In genomic region chr5:133606835-133607234, GRCh38 we compare ENCODE assay signal across 18 cellular contexts. TPM values are rescaled to one million over a fixed set of nuclear protein-coding genes. Genes with fewer than 3 reads are reported as not detected.
DNase-seq lines count a peak whose midpoint lies in the region; ATAC-seq and TF ChIP-seq lines count a peak whose summit lies in the region.
"Had no signal": no experiment of that assay in that cellular context is flagged by ENCODE, and none has a peak within 500 bp of the region (broad histone marks: within the 10 kb centered on the region; RNA-seq: fewer than 3 reads in every experiment).

No MANE protein-coding gene starts in this region.

- CTCF ChIA-PET in activated CD8-positive, alpha-beta T cell treated with anti-CD3 and anti-CD28 coated beads, Interleukin-2, amount 10 ng/mL, durations not matched to agents 7 days and 5 days (lab: Charles Lee) = no interaction called here
- CTCF ChIA-PET in activated CD8-positive, alpha-beta T cell treated with anti-CD3 and anti-CD28 coated beads for 36 hours (lab: Charles Lee) = no interaction called here
- CTCF ChIA-PET in A673 (lab: Charles Lee) = no interaction called here

- H3K27ac Mint-ChIP-seq in activated CD8-positive, alpha-beta T cell treated with anti-CD3 and anti-CD28 coated beads, Interleukin-2, amount 10 ng/mL, durations not matched to agents 7 days and 5 days = no peak overlapping the region
- no peak overlapping the region for H3K27ac Mint-ChIP-seq in activated CD8-positive, alpha-beta T cell treated with anti-CD3 and anti-CD28 coated beads for 36 hours
- H3K27ac Mint-ChIP-seq: CD14-positive monocyte; CD4-positive, alpha-beta memory T cell; GM23338 had no signal

- POLR2A ChIA-PET in activated CD8-positive, alpha-beta T cell treated with anti-CD3 and anti-CD28 coated beads, Interleukin-2, amount 10 ng/mL, durations not matched to agents 7 days and 5 days (lab: Charles Lee) = no interaction called here
- POLR2A ChIA-PET in activated CD8-positive, alpha-beta T cell treated with anti-CD3 and anti-CD28 coated beads for 36 hours (lab: Charles Lee) = interaction anchor here (1.1 kb wide), 1 partner anchor 80 kb away, joined by 3 read pairs; no protein-coding TSS in a partner anchor
- POLR2A ChIA-PET in A673 (lab: Charles Lee; ENCODE audit: low non-redundant PET) = no interaction called here

- no peaks in the 10 kb centered on the region for H3K36me3 Mint-ChIP-seq in activated CD8-positive, alpha-beta T cell treated with anti-CD3 and anti-CD28 coated beads, Interleukin-2, amount 10 ng/mL, durations not matched to agents 7 days and 5 days (ENCODE audit: low read depth)
- no peaks in the 10 kb centered on the region for H3K36me3 Mint-ChIP-seq in activated CD8-positive, alpha-beta T cell treated with anti-CD3 and anti-CD28 coated beads for 36 hours (ENCODE audit: low read depth)
- H3K36me3 Mint-ChIP-seq: CD14-positive monocyte; CD4-positive, alpha-beta memory T cell had no signal

- BruUV-seq in A673 (replicated peaks; lab: Mats Ljungman, UMichigan) = no TSS peak

- no peaks in the 10 kb centered on the region for H3K36me3 ChIP-seq in A673 (ENCODE audit: insufficient read depth, low read length, poor library complexity, severe bottlenecking)
- H3K36me3 ChIP-seq: BLaER1 had no signal

- no peaks in the 10 kb centered on the region for H3K9me3 ChIP-seq in A673 (ENCODE audit: low read depth, low read length, poor library complexity, severe bottlenecking)
- H3K9me3 ChIP-seq: BLaER1 had no signal

- no peak for ATAC-seq in activated CD8-positive, alpha-beta T cell treated with anti-CD3 and anti-CD28 coated beads, Interleukin-2, amount 10 ng/mL, durations not matched to agents 7 days and 5 days
- ATAC-seq in activated CD8-positive, alpha-beta T cell treated with anti-CD3 and anti-CD28 coated beads for 36 hours = no peak
- ATAC-seq in GM18520 (IDR thresholded peaks at IDR 0.05; ENCODE audit: unreplicated experiment) (no peak), HG03135 (IDR thresholded peaks at IDR 0.05; ENCODE audit: unreplicated experiment) (no peak)
- ATAC-seq: GM23338, HCT116, K562 had no signal

- intact Hi-C loops in activated CD8-positive, alpha-beta T cell treated with anti-CD3 and anti-CD28 coated beads for 36 hours (cut with micrococcal nuclease) = no loop called here
- intact Hi-C loops in A673 (cut with micrococcal nuclease; ENCODE audit: unreplicated experiment) = no loop called here

- H3K4me3 ChIP-seq in LNCaP clone FGC (ENCODE audit: low read depth, low read length) (no peak overlapping the region), A673 (ENCODE audit: low read depth, low read length, poor library complexity, severe bottlenecking) (no peak overlapping the region)
- H3K4me3 ChIP-seq: BLaER1, GM23338, K562 had no signal

- H3K27ac ChIP-seq in A673 (ENCODE audit: low read depth, low read length, poor library complexity, severe bottlenecking) = no peak overlapping the region
- H3K27ac ChIP-seq: BLaER1 had no signal

- H3K4me1 ChIP-seq in A673 (ENCODE audit: insufficient read depth, low read length, poor library complexity, severe bottlenecking) = peaks cover 8% of the 10 kb centered on the region

- no peaks in the 10 kb centered on the region for H3K4me1 Mint-ChIP-seq in activated CD8-positive, alpha-beta T cell treated with anti-CD3 and anti-CD28 coated beads, Interleukin-2, amount 10 ng/mL, durations not matched to agents 7 days and 5 days (ENCODE audit: low read depth)
- peaks cover 7% of the 10 kb centered on the region for H3K4me1 Mint-ChIP-seq in activated CD8-positive, alpha-beta T cell treated with anti-CD3 and anti-CD28 coated beads for 36 hours (ENCODE audit: low read depth)

- H3K27me3 Mint-ChIP-seq in activated CD8-positive, alpha-beta T cell treated with anti-CD3 and anti-CD28 coated beads, Interleukin-2, amount 10 ng/mL, durations not matched to agents 7 days and 5 days (ENCODE audit: low read depth) = peaks cover 39% of the 10 kb centered on the region
- H3K27me3 Mint-ChIP-seq in activated CD8-positive, alpha-beta T cell treated with anti-CD3 and anti-CD28 coated beads for 36 hours = peaks cover 31% of the 10 kb centered on the region

- no peak for TF ChIP-seq CTCF in activated CD8-positive, alpha-beta T cell treated with anti-CD3 and anti-CD28 coated beads for 36 hours (IDR thresholded peaks at IDR 0.05)
- TF ChIP-seq CTCF in LNCaP clone FGC (IDR thresholded peaks at IDR 0.05; ENCODE audit: control insufficient read depth, extremely low read depth, insufficient read depth) (no peak), A673 (conservative IDR thresholded peaks at IDR 0.05; ENCODE audit: low read depth, low read length) (no peak)

- peak; percentile 4 for DNase-seq in activated CD8-positive, alpha-beta T cell treated with anti-CD3 and anti-CD28 coated beads, Interleukin-2, amount 10 ng/mL, durations not matched to agents 7 days and 5 days
- DNase-seq in activated CD8-positive, alpha-beta T cell treated with anti-CD3 and anti-CD28 coated beads for 36 hours = no peak
- DNase-seq in LNCaP clone FGC (ENCODE audit: low read depth) = peak; percentile 54
- peak; percentile 49 for DNase-seq in dermis blood vessel endothelial cell
- no peak for DNase-seq in A673 (ENCODE audit: low spot score)
- DNase-seq: AML-193; CD4-positive, alpha-beta memory T cell; DMS153; DMS79; GDM1; IMR-90 had no signal

- peaks cover 39% of the 10 kb centered on the region for H3K27me3 ChIP-seq in A673 (replicated peaks; ENCODE audit: insufficient read depth, low read depth, low read length, poor library complexity)

- no peaks in the 10 kb centered on the region for H3K9me3 Mint-ChIP-seq in activated CD8-positive, alpha-beta T cell treated with anti-CD3 and anti-CD28 coated beads, Interleukin-2, amount 10 ng/mL, durations not matched to agents 7 days and 5 days (ENCODE audit: insufficient read depth)
- H3K9me3 Mint-ChIP-seq in activated CD8-positive, alpha-beta T cell treated with anti-CD3 and anti-CD28 coated beads for 36 hours = no peaks in the 10 kb centered on the region
- H3K9me3 Mint-ChIP-seq: CD4-positive, alpha-beta memory T cell; GM23338 had no signal

- no peak overlapping the region for H3K4me3 Mint-ChIP-seq in activated CD8-positive, alpha-beta T cell treated with anti-CD3 and anti-CD28 coated beads, Interleukin-2, amount 10 ng/mL, durations not matched to agents 7 days and 5 days
- H3K4me3 Mint-ChIP-seq in activated CD8-positive, alpha-beta T cell treated with anti-CD3 and anti-CD28 coated beads for 36 hours = no peak overlapping the region
- H3K4me3 Mint-ChIP-seq: CD4-positive, alpha-beta memory T cell; GM23338 had no signal

RNA-seq across cellular contexts. Expression of gene FSTL4, which starts 5.5 kb away (rescaled TPM):
- total RNA-seq in activated CD8-positive, alpha-beta T cell treated with anti-CD3 and anti-CD28 coated beads, Interleukin-2, amount 10 ng/mL, durations not matched to agents 7 days and 5 days = not detected
- total RNA-seq in activated CD8-positive, alpha-beta T cell treated with anti-CD3 and anti-CD28 coated beads for 36 hours = not detected
- total RNA-seq in dermis blood vessel endothelial cell (under 0.01 and 0.09 TPM in 2 replicates), A673 (2021) (0.46 and 0.86 TPM in 2 replicates)
- total RNA-seq: CD4-positive, alpha-beta memory T cell; K562 had no signal

Comparison
In these comparisons a context has a peak if more than half of its experiments do, and no peak if none do; other contexts are left out.
1. DNase-seq: peak in activated CD8-positive, alpha-beta T cell treated with anti-CD3 and anti-CD28 coated beads, Interleukin-2, amount 10 ng/mL, durations not matched to agents 7 days and 5 days (single experiment), LNCaP clone FGC (single experiment) and dermis blood vessel endothelial cell (single experiment); none in activated CD8-positive, alpha-beta T cell treated with anti-CD3 and anti-CD28 coated beads for 36 hours (single experiment) and A673 (single experiment).